Comparison of ENCODE assay signal across 29 cellular contexts in the genomic region with DNA sequence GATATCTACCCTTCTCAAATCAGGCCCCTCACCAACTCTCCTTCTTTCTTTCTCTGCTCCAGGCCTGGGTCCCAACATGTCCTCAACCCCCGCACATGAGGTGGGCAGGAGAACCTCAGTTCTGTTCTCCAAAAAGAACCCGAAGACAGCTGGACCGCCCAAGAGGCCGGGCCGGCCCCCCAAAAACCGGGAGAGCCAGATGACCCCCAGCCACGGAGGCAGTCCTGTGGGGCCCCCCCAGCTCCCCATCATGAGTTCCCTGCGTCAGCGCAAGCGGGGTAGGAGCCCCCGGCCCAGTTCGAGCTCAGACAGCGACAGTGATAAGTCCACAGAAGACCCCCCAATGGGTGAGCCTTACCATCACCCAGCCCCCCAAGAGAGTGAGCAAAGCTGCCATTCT. TPM values are rescaled to one million over a fixed set of nuclear protein-coding genes. Genes with fewer than 3 reads are reported as not detected.
A peak's percentile ranks its signal among the peaks of the same experiment; 100 is the strongest.
DNase-seq lines count a peak whose midpoint lies in the region; ATAC-seq, FAIRE-seq and TF ChIP-seq lines count a peak whose summit lies in the region.
"Had no signal": no experiment of that assay in that cellular context is flagged by ENCODE, and none has a peak within 500 bp of the region (broad histone marks: within the 10 kb centered on the region; RNA-seq: fewer than 3 reads in every experiment).

No MANE protein-coding gene starts in this region.

- intact Hi-C loops in K562 (cut with micrococcal nuclease) = no loop called here
- intact Hi-C loops in posterior vena cava (cut with DNase I) = no loop called here

- TF ChIP-seq EP300 in K562 (IDR thresholded peaks at IDR 0.05; ENCODE audit: low read length) = no peak

- no peaks in the 10 kb centered on the region for H3K79me2 ChIP-seq in K562 (ENCODE audit: control insufficient read depth, insufficient read depth, low read length)

- H3K4me3 ChIP-seq in K562 = no peak overlapping the region
- H3K4me3 ChIP-seq: BLaER1, GM12878 had no signal

- no peak for TF ChIP-seq RAD21 in K562 (CRISPR knock-in tag; conservative IDR thresholded peaks at IDR 0.05 in 1 of 2, IDR thresholded peaks at IDR 0.05 in 1 of 2)

- H2AFZ ChIP-seq in K562 (ENCODE audit: low read depth, low read length) = no peak overlapping the region

- 95% methylated on average over 12 of the region's 13 CpGs for WGBS in K562 (ENCODE audit: insufficient coverage, low coverage, missing lambda C conversion rate)

- POLR2A ChIA-PET in K562 (lab: Yijun Ruan, JAX) = interaction anchor here (1.6 to 6.1 kb wide), 2 partner anchors 11 to 49 kb away, joined by 3 to 60 read pairs; a partner anchor contains a TSS

- no peak for DNase-seq in K562 (ENCODE audit: extremely low read depth in 1 of 4, low spot score in 3 of 4)
- peak; percentile 67 for DNase-seq in posterior vena cava (ENCODE audit: low spot score)
- no peak for DNase-seq in activated CD4-positive, CD25-positive, alpha-beta regulatory T cell treated with anti-CD3 and anti-CD28 coated beads, Interleukin-2, amount 50 U/mL, for 72 hours
- DNase-seq in KG1 (lab: John Stamatoyannopoulos, UW) = no peak
- DNase-seq: 8988T; ACHN; BE2C; C1 segment of cervical spinal cord; CD4-positive, alpha-beta memory T cell; CD4-positive, CD25-positive, alpha-beta regulatory T cell; CD8-positive, alpha-beta memory T cell; COR-L47; DMS 273 treated with DMSO at 0.1 percent for 48 hours; DMS153; DMS53; DMS79; DND-41; EL; GDM1 had no signal

- TF ChIP-seq POLR2A in K562 (conservative IDR thresholded peaks at IDR 0.05) = no peak

- TF ChIP-seq CTCF in K562 (IDR thresholded peaks at IDR 0.05 in 2 of 3, conservative IDR thresholded peaks at IDR 0.05 in 1 of 3; ENCODE audit: insufficient read depth in 2 of 3, low read depth in 1 of 3, low read length in 3 of 3) = no peak

- no peaks in the 10 kb centered on the region for H3K9me3 ChIP-seq in K562 (replicated peaks; ENCODE audit: control insufficient read depth, insufficient read depth, low read depth, low read length)
- H3K9me3 ChIP-seq: BE2C, BLaER1 had no signal

- H3K27ac ChIP-seq in K562 (ENCODE audit: extremely low read depth, low read depth, low read length) = no peak overlapping the region
- H3K27ac ChIP-seq: BLaER1 had no signal

- H3K9me1 ChIP-seq in K562 (ENCODE audit: control insufficient read depth, insufficient read depth, low read length) = no peaks in the 10 kb centered on the region

- H3K27me3 ChIP-seq in K562 (ENCODE audit: control insufficient read depth in 2 of 2, insufficient read depth in 2 of 2, low read length in 2 of 2) = no peaks in the 10 kb centered on the region
- H3K27me3 ChIP-seq: BE2C, BLaER1 had no signal

- no TSS peak for BruUV-seq in K562 (replicated peaks; lab: Mats Ljungman, UMichigan)

- FAIRE-seq in K562 (lab: Jason Lieb, UNC) = no peak
- FAIRE-seq: A204.1, GM12878, GM12892, GM18507 had no signal

- CTCF ChIA-PET in K562 (lab: Yijun Ruan, JAX; ENCODE audit: low intra/inter-chr PET ratio) = no interaction called here

- H3K9ac ChIP-seq in K562 (ENCODE audit: insufficient read depth in 1 of 2, low read depth in 2 of 2, low read length in 2 of 2) = no peak overlapping the region
- H3K9ac ChIP-seq: BLaER1 had no signal

- H3K4me2 ChIP-seq in K562 (ENCODE audit: insufficient read depth, low read length) = no peak overlapping the region
- H3K4me2 ChIP-seq: BLaER1 had no signal

- H3K36me3 ChIP-seq in K562 (ENCODE audit: control insufficient read depth, insufficient read depth, low read length) = peaks cover 100% of the 10 kb centered on the region

- H3K4me1 ChIP-seq in K562 (replicated peaks in 1 of 2; ENCODE audit: control insufficient read depth in 2 of 2, insufficient read depth in 2 of 2, low read length in 2 of 2) = peaks cover 2 to 11% of the 10 kb centered on the region in 2 experiments; a peak in 4 of 5 replicates
- H3K4me1 ChIP-seq: BE2C had no signal

- in situ Hi-C loops in K562 (cut with MboI) = no loop called here

- ATAC-seq in K562 (no peak), HG03571 (IDR thresholded peaks at IDR 0.05; ENCODE audit: unreplicated experiment) (no peak)
- ATAC-seq: GM12878 had no signal

- 0 out of 2 replicates have a peak, but pooled peaks cover 5% of the 10 kb centered on the region for H4K20me1 ChIP-seq in K562 (replicated peaks; ENCODE audit: control insufficient read depth, insufficient read depth, low read length)

RNA-seq across cellular contexts. Expression of a gene that starts 5.6 kb away (rescaled TPM):
- total RNA-seq in K562 (2011; cell fraction: chromatin; rRNA removed; ENCODE audit: low replicate concordance) = 74.9 and 150 TPM in 2 replicates
- total RNA-seq in K562 (2011; cell fraction: nucleolus; rRNA removed) = 93.6 and 122 TPM in 2 replicates
- total RNA-seq in K562 (2011; cell fraction: nucleoplasm; rRNA removed) = 99.4 and 140 TPM in 2 replicates
- total RNA-seq in K562 (2014; rRNA removed) (27.6 and 39.3 TPM in 2 replicates), K562 (2014; rRNA removed; fragmentation: Illumina TruSeq; extraction: Trizol) (14.6 and 18.2 TPM in 2 replicates), K562 (2015; rRNA removed; fragmentation: Illumina TruSeq; extraction: Trizol) (26.4 and 27.5 TPM in 2 replicates), K562 (2021) (23.6 and 25.7 TPM in 2 replicates), posterior vena cava (10 to 100 TPM; 15.4 to 23.4 TPM)
- polyA plus RNA-seq in K562 (2011; rRNA removed) (26.6 and 31.0 TPM in 2 replicates), K562 (2014; fragmentation: Illumina TruSeq; extraction: Trizol) (32.3 and 33.0 TPM in 2 replicates), K562 (2014; fragmentation: Nextera tagmentation; extraction: Ambion mirVana) (10 to 100 TPM in 1 of 2 experiments, 1 to 10 TPM in 1; 6.6 to 12.0 TPM), K562 (2014; rRNA removed) (24.4 and 26.5 TPM in 2 replicates)
- 27.6 and 51.7 TPM in 2 replicates for polyA plus RNA-seq in K562 (2011; cell fraction: cytosol; rRNA removed)
- polyA plus RNA-seq in K562 (2011; cell fraction: nucleus; rRNA removed) = 41.4 and 56.0 TPM in 2 replicates
- 23.4 and 31.1 TPM in 2 replicates for polyA plus RNA-seq in K562 (2012)
- 38.9 and 47.9 TPM in 2 replicates for polyA minus RNA-seq in K562 (2011; rRNA and poly(A)+ RNA removed)
- 16.7 and 29.9 TPM in 2 replicates for polyA minus RNA-seq in K562 (2011; cell fraction: cytosol; rRNA and poly(A)+ RNA removed)
- polyA minus RNA-seq in K562 (2011; cell fraction: nucleus; rRNA and poly(A)+ RNA removed) = 52.4 and 57.1 TPM in 2 replicates

RNA-seq across cellular contexts. Expression of a gene that starts 12.6 kb away (rescaled TPM):
- total RNA-seq in K562 (2011; cell fraction: chromatin; rRNA removed; ENCODE audit: low replicate concordance) = 33.6 and 67.8 TPM in 2 replicates
- total RNA-seq in K562 (2011; cell fraction: nucleolus; rRNA removed) = 33.7 and 49.2 TPM in 2 replicates
- 26.6 and 32.0 TPM in 2 replicates for total RNA-seq in K562 (2011; cell fraction: nucleoplasm; rRNA removed)
- total RNA-seq in K562 (2014; rRNA removed) (29.9 and 38.9 TPM in 2 replicates), K562 (2014; rRNA removed; fragmentation: Illumina TruSeq; extraction: Trizol) (12.6 and 13.5 TPM in 2 replicates), K562 (2015; rRNA removed; fragmentation: Illumina TruSeq; extraction: Trizol) (23.5 and 25.5 TPM in 2 replicates), K562 (2021) (40.2 and 40.6 TPM in 2 replicates), posterior vena cava (10 to 100 TPM; 15.6 to 17.5 TPM)
- polyA plus RNA-seq in K562 (2011; rRNA removed) (12.7 and 16.6 TPM in 2 replicates), K562 (2014; fragmentation: Illumina TruSeq; extraction: Trizol) (26.7 and 30.5 TPM in 2 replicates), K562 (2014; fragmentation: Nextera tagmentation; extraction: Ambion mirVana) (1 to 10 TPM; 1.1 to 1.4 TPM), K562 (2014; rRNA removed) (26.0 and 32.8 TPM in 2 replicates)
- polyA plus RNA-seq in K562 (2011; cell fraction: cytosol; rRNA removed) = 12.3 and 19.3 TPM in 2 replicates
- polyA plus RNA-seq in K562 (2011; cell fraction: nucleus; rRNA removed) = 46.8 and 95.4 TPM in 2 replicates
- 23.7 and 24.3 TPM in 2 replicates for polyA plus RNA-seq in K562 (2012)
- polyA minus RNA-seq in K562 (2011; rRNA and poly(A)+ RNA removed) = 14.6 and 16.9 TPM in 2 replicates
- 15.2 and 22.2 TPM in 2 replicates for polyA minus RNA-seq in K562 (2011; cell fraction: cytosol; rRNA and poly(A)+ RNA removed)
- polyA minus RNA-seq in K562 (2011; cell fraction: nucleus; rRNA and poly(A)+ RNA removed) = 24.9 and 29.5 TPM in 2 replicates

RNA-seq across cellular contexts. Expression of a gene that starts 25.6 kb away (rescaled TPM):
- 2.0 and 4.8 TPM in 2 replicates for total RNA-seq in K562 (2011; cell fraction: chromatin; rRNA removed; ENCODE audit: low replicate concordance)
- total RNA-seq in K562 (2011; cell fraction: nucleolus; rRNA removed) = 4.2 and 4.6 TPM in 2 replicates
- 2.3 and 3.2 TPM in 2 replicates for total RNA-seq in K562 (2011; cell fraction: nucleoplasm; rRNA removed)
- 10.7 and 13.9 TPM in 2 replicates for total RNA-seq in K562 (2014; rRNA removed)
- total RNA-seq in K562 (2014; rRNA removed; fragmentation: Illumina TruSeq; extraction: Trizol) = 4.4 and 4.7 TPM in 2 replicates
- 6.1 and 6.6 TPM in 2 replicates for total RNA-seq in K562 (2015; rRNA removed; fragmentation: Illumina TruSeq; extraction: Trizol)
- total RNA-seq in K562 (2021) = 5.2 and 6.2 TPM in 2 replicates
- polyA plus RNA-seq in K562 (2011; rRNA removed) = 7.3 and 8.4 TPM in 2 replicates
- polyA plus RNA-seq in K562 (2011; cell fraction: cytosol; rRNA removed) = 5.8 and 12.1 TPM in 2 replicates
- 6.0 and 9.9 TPM in 2 replicates for polyA plus RNA-seq in K562 (2011; cell fraction: nucleus; rRNA removed)
- polyA plus RNA-seq in K562 (2012) = 7.7 and 9.7 TPM in 2 replicates
- 6.0 and 6.2 TPM in 2 replicates for polyA plus RNA-seq in K562 (2014; fragmentation: Illumina TruSeq; extraction: Trizol)
- under 1 TPM; 0.23 to 0.39 TPM for polyA plus RNA-seq in K562 (2014; fragmentation: Nextera tagmentation; extraction: Ambion mirVana)
- 7.7 and 10.6 TPM in 2 replicates for polyA plus RNA-seq in K562 (2014; rRNA removed)
- polyA minus RNA-seq in K562 (2011; rRNA and poly(A)+ RNA removed) = 2.6 and 2.9 TPM in 2 replicates
- 3.1 and 3.6 TPM in 2 replicates for polyA minus RNA-seq in K562 (2011; cell fraction: cytosol; rRNA and poly(A)+ RNA removed)
- polyA minus RNA-seq in K562 (2011; cell fraction: nucleus; rRNA and poly(A)+ RNA removed) = 1.3 and 2.4 TPM in 2 replicates
- 10 to 100 TPM; 47.8 to 50.6 TPM for total RNA-seq in posterior vena cava
- total RNA-seq: G401 had no signal

RNA-seq across cellular contexts. Expression of a gene that starts 40.5 kb away (rescaled TPM):
- total RNA-seq in K562 (2011; cell fraction: chromatin; rRNA removed; ENCODE audit: low replicate concordance) = not detected in 2 replicates
- total RNA-seq in K562 (2011; cell fraction: nucleolus; rRNA removed) = not detected in 2 replicates
- total RNA-seq in K562 (2011; cell fraction: nucleoplasm; rRNA removed) = 0.46 TPM in 1 of 2 replicates, not detected in the other
- 0.49 TPM in 1 of 2 replicates, not detected in the other for total RNA-seq in K562 (2014; rRNA removed)
- 0.22 TPM in 1 of 2 replicates, not detected in the other for total RNA-seq in K562 (2014; rRNA removed; fragmentation: Illumina TruSeq; extraction: Trizol)
- 0.33 TPM in 1 of 2 replicates, not detected in the other for total RNA-seq in K562 (2015; rRNA removed; fragmentation: Illumina TruSeq; extraction: Trizol)
- total RNA-seq in K562 (2021) = not detected in 2 replicates
- polyA plus RNA-seq in K562 (2011; rRNA removed) = 0.19 and 0.33 TPM in 2 replicates
- 0.03 and 0.34 TPM in 2 replicates for polyA plus RNA-seq in K562 (2011; cell fraction: cytosol; rRNA removed)
- 0.33 and 0.48 TPM in 2 replicates for polyA plus RNA-seq in K562 (2011; cell fraction: nucleus; rRNA removed)
- 0.36 and 0.91 TPM in 2 replicates for polyA plus RNA-seq in K562 (2012)
- 0.51 TPM in 1 of 2 replicates, not detected in the other for polyA plus RNA-seq in K562 (2014; fragmentation: Illumina TruSeq; extraction: Trizol)
- polyA plus RNA-seq in K562 (2014; fragmentation: Nextera tagmentation; extraction: Ambion mirVana) = under 1 TPM; 0.25 to 0.56 TPM
- 0.24 and 0.34 TPM in 2 replicates for polyA plus RNA-seq in K562 (2014; rRNA removed)
- not detected in 2 replicates for polyA minus RNA-seq in K562 (2011; rRNA and poly(A)+ RNA removed)
- polyA minus RNA-seq in K562 (2011; cell fraction: cytosol; rRNA and poly(A)+ RNA removed) = not detected in 2 replicates
- polyA minus RNA-seq in K562 (2011; cell fraction: nucleus; rRNA and poly(A)+ RNA removed) = not detected in 2 replicates
- not detected for total RNA-seq in posterior vena cava
- total RNA-seq: A673; CD4-positive, CD25-positive, alpha-beta regulatory T cell; Daoy; GM12878 had no signal
- polyA plus RNA-seq: AG04450; CD4-positive, alpha-beta memory T cell; CD4-positive, CD25-positive, alpha-beta regulatory T cell; CD8-positive, alpha-beta memory T cell had no signal

RNA-seq across cellular contexts. Expression of a gene that starts 48.1 kb away (rescaled TPM):
- 29.0 and 52.4 TPM in 2 replicates for total RNA-seq in K562 (2011; cell fraction: chromatin; rRNA removed; ENCODE audit: low replicate concordance)
- 42.1 and 48.7 TPM in 2 replicates for total RNA-seq in K562 (2011; cell fraction: nucleolus; rRNA removed)
- total RNA-seq in K562 (2011; cell fraction: nucleoplasm; rRNA removed) = 34.6 and 42.7 TPM in 2 replicates
- total RNA-seq in K562 (2014; rRNA removed) = 110 and 136 TPM in 2 replicates
- 32.7 and 40.6 TPM in 2 replicates for total RNA-seq in K562 (2014; rRNA removed; fragmentation: Illumina TruSeq; extraction: Trizol)
- total RNA-seq in K562 (2015; rRNA removed; fragmentation: Illumina TruSeq; extraction: Trizol) = 74.5 and 74.8 TPM in 2 replicates
- 85.8 and 89.7 TPM in 2 replicates for total RNA-seq in K562 (2021)
- 60.6 and 62.8 TPM in 2 replicates for polyA plus RNA-seq in K562 (2011; rRNA removed)
- 74.1 and 114 TPM in 2 replicates for polyA plus RNA-seq in K562 (2011; cell fraction: cytosol; rRNA removed)
- 61.6 and 83.0 TPM in 2 replicates for polyA plus RNA-seq in K562 (2011; cell fraction: nucleus; rRNA removed)
- 75.7 and 143 TPM in 2 replicates for polyA plus RNA-seq in K562 (2012)
- polyA plus RNA-seq in K562 (2014; fragmentation: Illumina TruSeq; extraction: Trizol) = 97.8 and 103 TPM in 2 replicates
- 1 to 10 TPM; 4.1 to 6.3 TPM for polyA plus RNA-seq in K562 (2014; fragmentation: Nextera tagmentation; extraction: Ambion mirVana)
- polyA plus RNA-seq in K562 (2014; rRNA removed) = 91.6 and 94.0 TPM in 2 replicates
- 29.9 and 37.5 TPM in 2 replicates for polyA minus RNA-seq in K562 (2011; rRNA and poly(A)+ RNA removed)
- 52.9 and 57.8 TPM in 2 replicates for polyA minus RNA-seq in K562 (2011; cell fraction: cytosol; rRNA and poly(A)+ RNA removed)
- 19.1 and 22.5 TPM in 2 replicates for polyA minus RNA-seq in K562 (2011; cell fraction: nucleus; rRNA and poly(A)+ RNA removed)
- 10 to 100 TPM; 44.2 to 48.8 TPM for total RNA-seq in posterior vena cava
